In genomic region chr3:115877647-115877934, GRCh38 we compare ENCODE assay signal across 1 cellular context.
TF ChIP-seq lines count a peak whose summit lies in the region.

No MANE protein-coding gene starts in this region.

TF ChIP-seq in H1, 55 proteins besides CTCF, POLR2A, EP300 and RAD21 (continued from another document):
- TF ChIP-seq CTBP2 (IDR thresholded peaks at IDR 0.05; ENCODE audit: borderline replicate concordance, insufficient read depth, insufficient read length, low read length) (no peak), BCL11A (IDR thresholded peaks at IDR 0.05; ENCODE audit: low read depth in 2 of 2, low read length in 2 of 2) (no peak), CEBPB (IDR thresholded peaks at IDR 0.05; ENCODE audit: low read depth, low read length) (no peak), ATF3 (IDR thresholded peaks at IDR 0.05; ENCODE audit: insufficient read depth, low read depth, low read length) (no peak), MAFK (IDR thresholded peaks at IDR 0.05; ENCODE audit: low read depth, low read length) (no peak), USF2 (IDR thresholded peaks at IDR 0.05; ENCODE audit: low read length) (no peak), TEAD4 (IDR thresholded peaks at IDR 0.05; ENCODE audit: low read depth, low read length) (no peak)
